In genomic region chr12:49706351-49707126, GRCh38 we compare ENCODE assay signal across 8 cellular contexts. TPM values are rescaled to one million over a fixed set of nuclear protein-coding genes. Genes with fewer than 3 reads are reported as not detected.
DNase-seq lines count a peak whose midpoint lies in the region; ATAC-seq, FAIRE-seq and TF ChIP-seq lines count a peak whose summit lies in the region.

No MANE protein-coding gene starts in this region.

- H3K27me3 Mint-ChIP-seq in activated CD4-positive, alpha-beta T cell treated with anti-CD3 and anti-CD28 coated beads, Interleukin-2, amount 10 ng/mL, durations not matched to agents 24 days and 14 days: peaks cover 18% of the 10 kb centered on the region

- ATAC-seq in GM19397 (IDR thresholded peaks at IDR 0.05; ENCODE audit: unreplicated experiment) (peak; percentile 12), thoracic aorta (ENCODE audit: insufficient number of reproducible peaks, low FRiP score, low read depth) (no peak)

- TF ChIP-seq POLR2A in endothelial cell of umbilical vein (IDR thresholded peaks at IDR 0.05; ENCODE audit: low read depth, low read length): peak; percentile 28

- H3K4me3 ChIP-seq in BLaER1 (peak overlapping the region; percentile 90), endothelial cell of umbilical vein (replicated peaks in 1 of 3; ENCODE audit: insufficient read depth in 1 of 3, low read depth in 1 of 3, low read length in 3 of 3) (peak overlapping the region; percentile 88 to 96 (median 93)), thoracic aorta (peak overlapping the region; percentile 84)

- peak overlapping the region; percentile 97 for H3K4me3 Mint-ChIP-seq in activated CD4-positive, alpha-beta T cell treated with anti-CD3 and anti-CD28 coated beads, Interleukin-2, amount 10 ng/mL, durations not matched to agents 24 days and 14 days

- DNase-seq in HPDE6-E6E7 (ENCODE audit: extremely low spot score): peak; percentile 21
- DNase-seq in activated CD4-positive, alpha-beta T cell treated with anti-CD3 and anti-CD28 coated beads, Interleukin-2, amount 10 ng/mL, durations not matched to agents 24 days and 14 days: peak; percentile 74
- DNase-seq in endothelial cell of umbilical vein (ENCODE audit: low read depth, low spot score): peak; percentile 64
- peak; percentile 47 for DNase-seq in midbrain (lab: John Stamatoyannopoulos, UW)
- no peak for DNase-seq in thoracic aorta (ENCODE audit: low spot score)
- no peak for DNase-seq in kidney glomerular epithelial cell (lab: John Stamatoyannopoulos, UW)

- no peaks in the 10 kb centered on the region for H3K9me1 ChIP-seq in endothelial cell of umbilical vein (replicated peaks; ENCODE audit: control insufficient read depth, extremely low read depth, insufficient read depth, low read length)

- H3K9me3 ChIP-seq in BLaER1: no peaks in the 10 kb centered on the region
- H3K9me3 ChIP-seq in endothelial cell of umbilical vein (replicated peaks; ENCODE audit: control insufficient read depth, insufficient read depth, low read length): no peaks in the 10 kb centered on the region
- H3K9me3 ChIP-seq in thoracic aorta: no peaks in the 10 kb centered on the region

- H4K20me1 ChIP-seq in BLaER1: peaks cover 40% of the 10 kb centered on the region
- peaks cover 4% of the 10 kb centered on the region for H4K20me1 ChIP-seq in endothelial cell of umbilical vein (replicated peaks; ENCODE audit: control insufficient read depth, extremely low read depth, insufficient read depth, low read length)

- BruUV-seq in endothelial cell of umbilical vein (replicated peaks; lab: Mats Ljungman, UMichigan): TSS peak; percentile 38

- H3K27ac ChIP-seq in BLaER1 (peak overlapping the region; percentile 92), endothelial cell of umbilical vein (ENCODE audit: insufficient read depth, low read depth, low read length) (peak overlapping the region; percentile 85), thoracic aorta (peak overlapping the region; percentile 69 to 82)

- POLR2A ChIA-PET in endothelial cell of umbilical vein (lab: Charles Lee): interaction anchor here (1.1 to 2.6 kb wide), 4 partner anchors 34 to 59 kb away, joined by 3 to 21 read pairs (median 10); partner anchors contain the start of gene TMBIM6

- H3K27me3 ChIP-seq in BLaER1 (no peaks in the 10 kb centered on the region), endothelial cell of umbilical vein (ENCODE audit: control insufficient read depth in 2 of 2, insufficient read depth in 2 of 2, low read length in 2 of 2) (peaks cover 10 to 16% of the 10 kb centered on the region in 2 experiments), thoracic aorta (replicated peaks; ENCODE audit: insufficient read depth) (no peaks in the 10 kb centered on the region)

- TF ChIP-seq CTCF in endothelial cell of umbilical vein (IDR thresholded peaks at IDR 0.05; ENCODE audit: extremely low read depth in 1 of 2, insufficient read depth in 1 of 2, low read depth in 1 of 2, low read length in 2 of 2) (no peak), thoracic aorta (IDR thresholded peaks at IDR 0.05) (no peak)

- FAIRE-seq in endothelial cell of umbilical vein (lab: Jason Lieb, UNC): peak; percentile 24

- H3K4me1 ChIP-seq in BLaER1 (peaks cover 64% of the 10 kb centered on the region), endothelial cell of umbilical vein (ENCODE audit: control insufficient read depth, extremely low read depth, insufficient read depth, low read length) (peaks cover 36% of the 10 kb centered on the region), thoracic aorta (ENCODE audit: control insufficient read depth in 1 of 2, low read depth in 2 of 2) (peaks cover 16 to 32% of the 10 kb centered on the region in 2 donors)

- H3K4me2 ChIP-seq in BLaER1 (peak overlapping the region; percentile 85), endothelial cell of umbilical vein (ENCODE audit: insufficient read depth, low read length) (peak overlapping the region; percentile 97)

- H3K36me3 Mint-ChIP-seq in activated CD4-positive, alpha-beta T cell treated with anti-CD3 and anti-CD28 coated beads, Interleukin-2, amount 10 ng/mL, durations not matched to agents 24 days and 14 days (ENCODE audit: low read depth): peaks cover 5% of the 10 kb centered on the region

- H3K9me3 Mint-ChIP-seq in activated CD4-positive, alpha-beta T cell treated with anti-CD3 and anti-CD28 coated beads, Interleukin-2, amount 10 ng/mL, durations not matched to agents 24 days and 14 days: no peaks in the 10 kb centered on the region

- peaks cover 45% of the 10 kb centered on the region for H3K4me1 Mint-ChIP-seq in activated CD4-positive, alpha-beta T cell treated with anti-CD3 and anti-CD28 coated beads, Interleukin-2, amount 10 ng/mL, durations not matched to agents 24 days and 14 days

- peak overlapping the region; percentile 91 for H3K9ac ChIP-seq in BLaER1
- H3K9ac ChIP-seq in endothelial cell of umbilical vein (replicated peaks; ENCODE audit: extremely low read depth, insufficient read depth, low read length): peak overlapping the region; percentile 90

- dilution Hi-C loops in endothelial cell of umbilical vein (cut with MboI; ENCODE audit: extremely low pct_ligation_motif_present, low sequenced_read_pairs): no loop called here

- CTCF ChIA-PET in endothelial cell of umbilical vein (lab: Charles Lee): interaction anchor here (0.8 to 6.7 kb wide), 11 partner anchors 16 to 84 kb away, joined by 4 to 93 read pairs (median 14); partner anchors contain the start of genes PRPF40B and TMBIM6

- peak overlapping the region; percentile 89 for H3K27ac Mint-ChIP-seq in activated CD4-positive, alpha-beta T cell treated with anti-CD3 and anti-CD28 coated beads, Interleukin-2, amount 10 ng/mL, durations not matched to agents 24 days and 14 days

- H3K36me3 ChIP-seq in BLaER1: no peaks in the 10 kb centered on the region
- no peaks in the 10 kb centered on the region for H3K36me3 ChIP-seq in endothelial cell of umbilical vein (ENCODE audit: control insufficient read depth in 2 of 2, extremely low read depth in 1 of 2, insufficient read depth in 2 of 2, low read length in 2 of 2)
- no peaks in the 10 kb centered on the region for H3K36me3 ChIP-seq in thoracic aorta

- H3K79me2 ChIP-seq in endothelial cell of umbilical vein (ENCODE audit: control insufficient read depth, insufficient read depth, low read length): peaks cover 52% of the 10 kb centered on the region

- intact Hi-C loops in activated CD4-positive, alpha-beta T cell treated with anti-CD3 and anti-CD28 coated beads, Interleukin-2, amount 10 ng/mL, durations not matched to agents 24 days and 14 days (cut with micrococcal nuclease): loop anchor here (1.0 to 5.0 kb wide), 8 partner anchors 35 to 139 kb away; partner anchors contain the start of genes MCRS1, NCKAP5L and TMBIM6
- intact Hi-C loops in endothelial cell of umbilical vein (cut with micrococcal nuclease): loop anchor here (1.0 to 2.0 kb wide), 6 partner anchors 33 to 138 kb away; partner anchors contain the start of genes MCRS1 and TMBIM6

- H2AFZ ChIP-seq in endothelial cell of umbilical vein (ENCODE audit: low read depth, low read length): peak overlapping the region; percentile 17

TF ChIP-seq in endothelial cell of umbilical vein, 7 proteins besides CTCF, POLR2A, EP300 and RAD21:
- TF ChIP-seq EZH2 (IDR thresholded peaks at IDR 0.05; ENCODE audit: borderline replicate concordance, low read depth, low read length, severe bottlenecking) (no peak), JUN (IDR thresholded peaks at IDR 0.05; ENCODE audit: borderline replicate concordance, insufficient read depth, insufficient read length, low read depth) (no peak), POLR2AphosphoS5 (IDR thresholded peaks at IDR 0.05; ENCODE audit: insufficient read depth, low read depth, low read length) (no peak), GATA2 (IDR thresholded peaks at IDR 0.05; ENCODE audit: insufficient read depth, insufficient read length, low read depth, low read length) (no peak), MYC (IDR thresholded peaks at IDR 0.05; ENCODE audit: low read depth, low read length) (no peak), FOS (IDR thresholded peaks at IDR 0.05; ENCODE audit: borderline replicate concordance, insufficient read depth, low read length) (no peak)
- TF ChIP-seq, protein P1, sequence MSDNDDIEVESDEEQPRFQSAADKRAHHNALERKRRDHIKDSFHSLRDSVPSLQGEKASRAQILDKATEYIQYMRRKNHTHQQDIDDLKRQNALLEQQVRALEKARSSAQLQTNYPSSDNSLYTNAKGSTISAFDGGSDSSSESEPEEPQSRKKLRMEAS (IDR thresholded peaks at IDR 0.05; ENCODE audit: insufficient read depth, insufficient read length): no peak

RNA-seq across cellular contexts. Expression of gene FMNL3, which starts 0.7 kb away (rescaled TPM):
- total RNA-seq in activated CD4-positive, alpha-beta T cell treated with anti-CD3 and anti-CD28 coated beads, Interleukin-2, amount 10 ng/mL, durations not matched to agents 24 days and 14 days: 39.1 and 39.8 TPM in 2 replicates
- 93.2 and 93.3 TPM in 2 replicates for total RNA-seq in endothelial cell of umbilical vein
- polyA plus RNA-seq in endothelial cell of umbilical vein: 33.6 and 35.1 TPM in 2 replicates
- polyA plus RNA-seq in endothelial cell of umbilical vein (2011; cell fraction: cytosol; rRNA removed): 31.3 and 33.6 TPM in 2 replicates
- 143 and 146 TPM in 2 replicates for polyA plus RNA-seq in endothelial cell of umbilical vein (2011; cell fraction: nucleus; rRNA removed)
- polyA plus RNA-seq in endothelial cell of umbilical vein (2012): 37.7 and 39.3 TPM in 2 replicates
- 107 and 110 TPM in 2 replicates for polyA minus RNA-seq in endothelial cell of umbilical vein
- 4.4 TPM for polyA minus RNA-seq in endothelial cell of umbilical vein (2011; cell fraction: cytosol; rRNA and poly(A)+ RNA removed)
- 75.3 and 104 TPM in 2 replicates for polyA minus RNA-seq in endothelial cell of umbilical vein (2011; cell fraction: nucleus; rRNA and poly(A)+ RNA removed)
- 10 to 100 TPM; 26.7 to 37.4 TPM for total RNA-seq in thoracic aorta

RNA-seq across cellular contexts. Expression of gene TMBIM6, which starts 34.8 kb away (rescaled TPM):
- total RNA-seq in activated CD4-positive, alpha-beta T cell treated with anti-CD3 and anti-CD28 coated beads, Interleukin-2, amount 10 ng/mL, durations not matched to agents 24 days and 14 days: 370 and 372 TPM in 2 replicates
- 393 and 395 TPM in 2 replicates for total RNA-seq in endothelial cell of umbilical vein
- 545 and 579 TPM in 2 replicates for polyA plus RNA-seq in endothelial cell of umbilical vein
- polyA plus RNA-seq in endothelial cell of umbilical vein (2011; cell fraction: cytosol; rRNA removed): 324 and 346 TPM in 2 replicates
- 313 and 415 TPM in 2 replicates for polyA plus RNA-seq in endothelial cell of umbilical vein (2011; cell fraction: nucleus; rRNA removed)
- polyA plus RNA-seq in endothelial cell of umbilical vein (2012): 363 and 512 TPM in 2 replicates
- 426 and 448 TPM in 2 replicates for polyA minus RNA-seq in endothelial cell of umbilical vein
- 212 TPM for polyA minus RNA-seq in endothelial cell of umbilical vein (2011; cell fraction: cytosol; rRNA and poly(A)+ RNA removed)
- 90.8 and 166 TPM in 2 replicates for polyA minus RNA-seq in endothelial cell of umbilical vein (2011; cell fraction: nucleus; rRNA and poly(A)+ RNA removed)
- 100 to 1,000 TPM; 232 to 244 TPM for total RNA-seq in thoracic aorta

Comparison
In these comparisons a context has a peak if more than half of its experiments do, and no peak if none do; other contexts are left out.
1. DNase-seq: peak in HPDE6-E6E7 (single experiment), activated CD4-positive, alpha-beta T cell treated with anti-CD3 and anti-CD28 coated beads, Interleukin-2, amount 10 ng/mL, durations not matched to agents 24 days and 14 days (single experiment), endothelial cell of umbilical vein (single experiment) and midbrain (single experiment); none in thoracic aorta (single experiment) and kidney glomerular epithelial cell (single experiment).
2. Peak in every context shown above with its lines, with median percentiles within 50 percentile points of each other: H3K27ac ChIP-seq and H3K4me3 ChIP-seq.